ENCODE assay signal across 8 cellular contexts in the genomic region with DNA sequence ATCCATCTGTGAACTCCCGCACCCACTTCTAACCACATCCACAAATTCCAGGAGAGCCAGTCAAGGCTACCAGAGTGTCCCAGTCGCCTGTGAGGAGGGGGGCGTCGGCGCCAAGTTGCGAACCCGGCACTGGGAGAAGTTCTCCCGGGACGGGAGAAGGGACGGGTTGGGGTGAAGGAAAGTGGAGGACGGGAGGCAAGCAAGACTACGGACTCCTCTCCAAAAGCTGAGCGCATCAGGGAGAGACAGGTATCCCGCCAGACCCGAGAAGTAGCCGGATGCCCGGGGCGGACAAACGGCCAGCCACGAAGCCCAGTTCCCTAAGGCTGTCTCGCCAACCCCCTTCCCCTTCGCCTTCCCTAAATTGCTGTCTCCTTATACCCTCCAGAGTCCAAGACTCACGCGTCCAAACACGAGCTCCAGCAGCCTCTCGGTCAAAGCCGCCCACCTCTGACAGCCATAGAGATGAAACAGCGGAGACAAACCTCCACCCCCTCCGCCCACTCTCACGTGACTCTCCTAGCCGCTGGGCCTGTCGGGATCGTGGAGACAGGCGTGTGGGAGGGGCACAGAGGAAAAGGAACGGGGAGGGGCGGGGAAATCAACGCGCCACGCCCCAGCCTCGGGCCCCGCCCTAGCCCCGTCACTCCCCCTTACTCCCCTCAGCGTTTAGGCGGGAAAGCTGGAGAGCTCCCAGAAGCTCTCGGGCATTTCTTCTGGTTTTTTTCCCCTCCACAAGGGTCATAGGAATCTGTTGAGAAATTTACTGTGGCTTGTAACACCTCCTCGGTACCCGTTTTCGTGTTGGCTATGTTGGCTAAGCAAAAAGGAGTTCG. TPM values are rescaled to one million over a fixed set of nuclear protein-coding genes. Genes with fewer than 3 reads are reported as not detected.
DNase-seq lines count a peak whose midpoint lies in the region; ATAC-seq and TF ChIP-seq lines count a peak whose summit lies in the region.

A gene with protein sequence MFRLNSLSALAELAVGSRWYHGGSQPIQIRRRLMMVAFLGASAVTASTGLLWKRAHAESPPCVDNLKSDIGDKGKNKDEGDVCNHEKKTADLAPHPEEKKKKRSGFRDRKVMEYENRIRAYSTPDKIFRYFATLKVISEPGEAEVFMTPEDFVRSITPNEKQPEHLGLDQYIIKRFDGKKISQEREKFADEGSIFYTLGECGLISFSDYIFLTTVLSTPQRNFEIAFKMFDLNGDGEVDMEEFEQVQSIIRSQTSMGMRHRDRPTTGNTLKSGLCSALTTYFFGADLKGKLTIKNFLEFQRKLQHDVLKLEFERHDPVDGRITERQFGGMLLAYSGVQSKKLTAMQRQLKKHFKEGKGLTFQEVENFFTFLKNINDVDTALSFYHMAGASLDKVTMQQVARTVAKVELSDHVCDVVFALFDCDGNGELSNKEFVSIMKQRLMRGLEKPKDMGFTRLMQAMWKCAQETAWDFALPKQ (minus strand): TSS at position 472 of the 836 bp plus-strand sequence. CDS start 59,286 bp downstream, outside the sequence.

- TF ChIP-seq CTCF in A673 (conservative IDR thresholded peaks at IDR 0.05; ENCODE audit: low read depth, low read length) (no peak), VCaP (conservative IDR thresholded peaks at IDR 0.05) (no peak), breast epithelium (IDR thresholded peaks at IDR 0.05) (no peak)

- H3K27me3 ChIP-seq in A673 (replicated peaks; ENCODE audit: insufficient read depth, low read depth, low read length, poor library complexity) = no peaks in the 10 kb centered on the region
- no peaks in the 10 kb centered on the region for H3K27me3 ChIP-seq in breast epithelium

- BruUV-seq in A673 (replicated peaks; lab: Mats Ljungman, UMichigan) = TSS peak; percentile 80

- H3K9me3 ChIP-seq in A673 (ENCODE audit: low read depth, low read length, poor library complexity, severe bottlenecking) (no peaks in the 10 kb centered on the region), breast epithelium (no peaks in the 10 kb centered on the region), iPS-18c (ENCODE audit: control insufficient read depth, insufficient read depth, low read length) (no peaks in the 10 kb centered on the region)

- DNase-seq in A673 (ENCODE audit: low spot score) (peak; percentile 98), NCI-H2196 treated with DMSO at 0.1 percent for 48 hours (lab: John Stamatoyannopoulos, UW; ENCODE audit: unreplicated experiment) (peak; percentile 81), breast epithelium (ENCODE audit: low spot score in 2 of 2) (peak; percentile 94 to 97)

- intact Hi-C loops in A673 (cut with micrococcal nuclease; ENCODE audit: unreplicated experiment) = no loop called here
- intact Hi-C loops in breast epithelium (cut with DNase I; ENCODE audit: low total_unique reads) = no loop called here

- H3K36me3 ChIP-seq in A673 (ENCODE audit: insufficient read depth, low read length, poor library complexity, severe bottlenecking) (no peaks in the 10 kb centered on the region), breast epithelium (no peaks in the 10 kb centered on the region)

- H3K4me1 ChIP-seq in A673 (ENCODE audit: insufficient read depth, low read length, poor library complexity, severe bottlenecking) (peaks cover 12% of the 10 kb centered on the region), breast epithelium (peaks cover 3 to 10% of the 10 kb centered on the region in 2 donors)

- CTCF ChIA-PET in A673 (lab: Charles Lee) = no interaction called here

- ATAC-seq in GM18868 (IDR thresholded peaks at IDR 0.05; ENCODE audit: unreplicated experiment) = peak; percentile 98
- ATAC-seq in HG03108 (IDR thresholded peaks at IDR 0.05; ENCODE audit: unreplicated experiment) = peak; percentile 96

- TF ChIP-seq POLR2A in breast epithelium (IDR thresholded peaks at IDR 0.05) = peak; percentile 55

- POLR2A ChIA-PET in A673 (lab: Charles Lee; ENCODE audit: low non-redundant PET) = interaction anchor here (0.6 kb wide), 3 partner anchors 69 to 671 kb away, joined by 3 to 6 read pairs (median 4); no protein-coding TSS in a partner anchor

- H3K4me3 ChIP-seq in A673 (ENCODE audit: low read depth, low read length, poor library complexity, severe bottlenecking) = peak within 1 kb of the TSS; percentile 85
- peak within 1 kb of the TSS; percentile 75 to 94 (median 83) for H3K4me3 ChIP-seq in breast epithelium
- peak within 1 kb of the TSS; percentile 83 for H3K4me3 ChIP-seq in iPS-18c (ENCODE audit: insufficient read depth, low read depth, low read length)
- peak within 1 kb of the TSS; percentile 74 to 87 (median 77) for H3K4me3 ChIP-seq in skin epidermis

- H3K27ac ChIP-seq in A673 (ENCODE audit: low read depth, low read length, poor library complexity, severe bottlenecking) (peak within 1 kb of the TSS; percentile 70), VCaP (peak within 1 kb of the TSS; percentile 80), breast epithelium (peak within 1 kb of the TSS; percentile 92 to 93), skin epidermis (peak within 1 kb of the TSS; percentile 47 to 94 (median 87))

RNA-seq across cellular contexts. Expression of the gene that starts here (rescaled TPM):
- total RNA-seq in A673 (2021) = 37.7 and 43.2 TPM in 2 replicates
- total RNA-seq in breast epithelium = 10 to 100 TPM; 27.2 to 44.3 (median 33.9) TPM

Comparison
In these comparisons a context has a peak if more than half of its experiments do, and no peak if none do; other contexts are left out.
1. Peak in every context shown above with its lines: DNase-seq, ATAC-seq, H3K4me3 ChIP-seq and H3K27ac ChIP-seq.